In the genomic region with DNA sequence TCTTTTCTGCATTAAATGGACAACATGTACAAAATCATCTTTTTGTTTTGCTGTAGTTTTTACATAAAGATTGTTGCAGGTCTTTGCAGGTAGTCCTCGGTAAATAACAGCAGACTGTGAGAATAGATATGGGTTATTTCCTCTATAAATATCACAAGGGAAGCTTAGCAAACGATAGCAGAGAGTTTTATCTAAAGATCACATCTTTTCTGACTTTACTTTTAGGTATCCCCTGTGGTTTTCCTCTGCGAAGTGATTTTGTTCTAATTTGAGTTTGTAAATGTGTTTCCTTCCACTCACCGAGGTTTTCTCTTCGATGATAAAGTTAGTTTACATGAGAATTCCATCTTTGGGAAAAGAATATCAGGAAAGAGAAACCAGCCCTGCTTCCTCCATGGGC, we compare ENCODE assay signal across 22 cellular contexts.
"Had no signal": no experiment of that assay in that cellular context is flagged by ENCODE, and none has a peak within 500 bp of the region (broad histone marks: within the 10 kb centered on the region; RNA-seq: fewer than 3 reads in every experiment).

No MANE protein-coding gene starts in this region.

- H3K27me3 ChIP-seq: esophagus squamous epithelium, pancreas, right lobe of liver, suprapubic skin had no signal

- H3K9me3 Mint-ChIP-seq: activated CD4-positive, alpha-beta T cell treated with anti-CD3 and anti-CD28 coated beads, Interleukin-2, amount 10 ng/mL, durations not matched to agents 7 days and 5 days; activated naive CD4-positive, alpha-beta T cell treated with anti-CD3 and anti-CD28 coated beads, Interleukin-2, amount 50 U/mL, for 24 hours; activated T-cell treated with anti-CD3 and anti-CD28 coated beads, Interleukin-2, amount 50 U/mL, for 24 hours; activated T-helper 2 cell treated with anti-CD3 and anti-CD28 coated beads, Interferon-gamma antibody, Interleukin-2, Interleukin-4, amounts not matched to agents 10 μg/mL and 5 μg/mL and 100 μg/mL, durations not matched to agents 14 hours and 24 hours and 36 hours; natural killer cell; stimulated activated naive CD8-positive, alpha-beta T cell treated with anti-CD3 and anti-CD28 coated beads, Interleukin-15, amount 100 ng/mL, for 72 hours had no signal

- H3K4me1 ChIP-seq: esophagus squamous epithelium, pancreas, suprapubic skin had no signal

- H3K4me1 Mint-ChIP-seq: natural killer cell had no signal

- H3K27ac Mint-ChIP-seq: activated CD4-positive, alpha-beta T cell treated with anti-CD3 and anti-CD28 coated beads, Interleukin-2, amount 10 ng/mL, durations not matched to agents 7 days and 5 days; activated CD8-positive, alpha-beta T cell treated with anti-CD3 and anti-CD28 coated beads, Interleukin-2, amount 10 ng/mL, durations not matched to agents 7 days and 5 days; activated naive CD4-positive, alpha-beta T cell treated with anti-CD3 and anti-CD28 coated beads, Interleukin-2, amount 50 U/mL, for 24 hours; activated T-cell treated with anti-CD3 and anti-CD28 coated beads, Interleukin-2, amount 50 U/mL, for 24 hours; activated T-helper 2 cell treated with anti-CD3 and anti-CD28 coated beads, Interferon-gamma antibody, Interleukin-2, Interleukin-4, amounts not matched to agents 10 μg/mL and 5 μg/mL and 100 μg/mL, durations not matched to agents 14 hours and 24 hours and 36 hours; natural killer cell; stimulated activated naive CD8-positive, alpha-beta T cell treated with anti-CD3 and anti-CD28 coated beads, Interleukin-15, amount 100 ng/mL, for 72 hours had no signal

- H3K4me3 Mint-ChIP-seq: activated CD4-positive, alpha-beta T cell treated with anti-CD3 and anti-CD28 coated beads, Interleukin-2, amount 10 ng/mL, durations not matched to agents 7 days and 5 days; activated CD8-positive, alpha-beta T cell treated with anti-CD3 and anti-CD28 coated beads, Interleukin-2, amount 10 ng/mL, durations not matched to agents 7 days and 5 days; activated naive CD4-positive, alpha-beta T cell treated with anti-CD3 and anti-CD28 coated beads, Interleukin-2, amount 50 U/mL, for 24 hours; activated T-cell treated with anti-CD3 and anti-CD28 coated beads, Interleukin-2, amount 50 U/mL, for 24 hours; natural killer cell; stimulated activated naive CD8-positive, alpha-beta T cell treated with anti-CD3 and anti-CD28 coated beads, Interleukin-15, amount 100 ng/mL, for 72 hours had no signal

- ATAC-seq: activated CD4-positive, CD25-positive, alpha-beta regulatory T cell treated with anti-CD3 and anti-CD28 coated beads, Interleukin-2, amount 50 U/mL, for 24 hours; activated CD8-positive, alpha-beta T cell treated with anti-CD3 and anti-CD28 coated beads, Interleukin-2, amount 10 ng/mL, durations not matched to agents 7 days and 5 days; mucosa of descending colon; natural killer cell; pancreas; right lobe of liver; SK-N-SH treated with all-trans-retinoic acid at 6 μM for 48 hours; stimulated activated naive CD8-positive, alpha-beta T cell treated with anti-CD3 and anti-CD28 coated beads, Interleukin-15, amount 100 ng/mL, for 72 hours had no signal

- H3K9me3 ChIP-seq: esophagus squamous epithelium, mucosa of descending colon, neutrophil, pancreas, right lobe of liver, suprapubic skin had no signal

- H3K27me3 Mint-ChIP-seq: activated T-cell treated with anti-CD3 and anti-CD28 coated beads, Interleukin-2, amount 50 U/mL, for 24 hours; stimulated activated naive CD8-positive, alpha-beta T cell treated with anti-CD3 and anti-CD28 coated beads, Interleukin-15, amount 100 ng/mL, for 72 hours had no signal

- H3K36me3 ChIP-seq: esophagus squamous epithelium, neutrophil, pancreas, right lobe of liver, suprapubic skin had no signal

- H3K36me3 Mint-ChIP-seq: activated naive CD4-positive, alpha-beta T cell treated with anti-CD3 and anti-CD28 coated beads, Interleukin-2, amount 50 U/mL, for 24 hours; natural killer cell had no signal

- H3K4me3 ChIP-seq: esophagus squamous epithelium, mucosa of descending colon, pancreas, right lobe of liver, suprapubic skin had no signal

- H3K27ac ChIP-seq: neutrophil, pancreas, right lobe of liver, suprapubic skin had no signal

- DNase-seq: activated CD4-positive, alpha-beta T cell treated with anti-CD3 and anti-CD28 coated beads, Interleukin-2, amount 10 ng/mL, durations not matched to agents 7 days and 5 days; activated CD8-positive, alpha-beta T cell treated with anti-CD3 and anti-CD28 coated beads, Interleukin-2, amount 10 ng/mL, durations not matched to agents 7 days and 5 days; activated T-cell treated with anti-CD3 and anti-CD28 coated beads, Interleukin-2, amount 50 U/mL, for 24 hours; cerebellar nuclear complex; effector CD4-positive, alpha-beta T cell; esophagus squamous epithelium; mammary epithelial cell; mucosa of descending colon; natural killer cell; pancreas; right lobe of liver; small intestine; stimulated activated CD4-positive, alpha-beta T cell treated with anti-CD3 and anti-CD28 coated beads, Interleukin-4, amount 100 ng/mL, for 1 hour; stimulated activated naive CD8-positive, alpha-beta T cell treated with anti-CD3 and anti-CD28 coated beads, Interleukin-15, amount 100 ng/mL, for 72 hours; T-helper 1 cell; T1000 had no signal
